In genomic region chr17:15007001-15007400, GRCh38 we compare ENCODE assay signal across 7 cellular contexts.
"Had no signal": no experiment of that assay in that cellular context is flagged by ENCODE, and none has a peak within 500 bp of the region (broad histone marks: within the 10 kb centered on the region; RNA-seq: fewer than 3 reads in every experiment).

No MANE protein-coding gene starts in this region.

- DNase-seq: GM23248, GOT3, H7, IMR-90 had no signal

- H3K4me3 ChIP-seq: GM23248, HAP-1, K562 had no signal

- H3K36me3 ChIP-seq: HAP-1 had no signal

- H3K27ac ChIP-seq: GM23248 had no signal

- ATAC-seq: HCT116, K562 had no signal

- H3K9me3 ChIP-seq: HAP-1 had no signal

- H3K4me1 ChIP-seq: HAP-1 had no signal
